ENCODE assay signal across 1 cellular context in the genomic region with DNA sequence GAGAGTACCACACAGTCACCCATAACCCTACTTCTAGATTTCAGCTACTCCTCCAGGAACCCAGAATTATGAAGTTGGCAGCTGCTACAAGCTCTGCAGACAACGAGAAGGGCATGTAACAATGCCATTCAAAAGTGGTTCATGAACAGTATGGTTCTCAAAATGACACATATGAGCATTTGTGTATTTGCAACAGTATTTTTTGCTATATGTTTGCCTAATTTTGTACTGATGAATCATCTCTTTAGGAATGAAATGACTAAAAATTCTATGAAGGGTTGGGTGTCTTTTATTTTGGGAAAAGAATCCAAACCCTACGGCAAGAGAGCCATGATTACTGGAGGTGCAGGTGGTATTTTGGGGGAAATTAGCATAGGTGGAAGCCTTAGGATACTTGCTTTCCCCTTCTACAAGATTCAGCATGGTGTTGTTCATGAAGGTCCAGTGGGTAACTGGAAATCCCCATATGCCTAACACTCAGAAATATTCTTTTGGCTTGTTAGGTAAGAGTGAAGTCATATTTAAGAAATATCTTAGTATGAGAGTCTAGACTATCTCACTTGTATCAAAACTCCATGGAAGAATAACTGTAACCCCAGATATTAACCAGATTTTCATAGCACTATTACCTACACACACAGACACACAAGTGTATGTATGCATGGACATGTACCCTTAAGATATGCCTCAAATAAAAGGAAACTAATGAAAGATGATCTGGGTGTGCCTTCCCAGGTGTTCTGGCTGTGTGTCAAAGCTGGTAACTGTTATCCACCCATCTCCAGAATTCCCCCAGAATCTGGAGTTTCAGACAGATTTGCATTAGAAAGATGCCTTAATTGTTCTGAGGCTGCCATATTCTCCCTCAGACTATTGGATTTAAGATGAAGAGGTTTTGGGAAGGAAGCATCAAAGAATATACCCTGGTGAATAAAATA.
TF ChIP-seq lines count a peak whose summit lies in the region.

No MANE protein-coding gene starts in this region.

TF ChIP-seq in IMR-90, 13 proteins besides CTCF, POLR2A, EP300 and RAD21:
- TF ChIP-seq USF2 (IDR thresholded peaks at IDR 0.05; ENCODE audit: low read depth, low read length), result no peak
- TF ChIP-seq BHLHE40 (IDR thresholded peaks at IDR 0.05; ENCODE audit: low read depth, low read length), result no peak
- TF ChIP-seq ELK1 (IDR thresholded peaks at IDR 0.05; ENCODE audit: borderline replicate concordance, low read depth, low read length), result no peak
- TF ChIP-seq CEBPB (IDR thresholded peaks at IDR 0.05; ENCODE audit: low read depth, low read length), result no peak
- no peak for TF ChIP-seq SMC3 (IDR thresholded peaks at IDR 0.05; ENCODE audit: low read depth, low read length)
- TF ChIP-seq RCOR1 (IDR thresholded peaks at IDR 0.05; ENCODE audit: insufficient replicate concordance, low read length), result no peak
- no peak for TF ChIP-seq MAZ (IDR thresholded peaks at IDR 0.05; ENCODE audit: borderline replicate concordance, low read depth, low read length)
- no peak for TF ChIP-seq MAFK (IDR thresholded peaks at IDR 0.05; ENCODE audit: low read depth, low read length)
- no peak for TF ChIP-seq FOS (IDR thresholded peaks at IDR 0.05; ENCODE audit: low read depth, low read length)
- no peak for TF ChIP-seq RFX5 (IDR thresholded peaks at IDR 0.05; ENCODE audit: low read depth, low read length)
- TF ChIP-seq NFE2L2 (IDR thresholded peaks at IDR 0.05; ENCODE audit: low read depth, low read length), result no peak
- TF ChIP-seq MXI1 (IDR thresholded peaks at IDR 0.05; ENCODE audit: borderline replicate concordance, low read depth, low read length), result no peak
- no peak for TF ChIP-seq CHD1 (IDR thresholded peaks at IDR 0.05; ENCODE audit: low read depth, low read length)
